ENCODE assay signal across 21 cellular contexts in genomic region chr5:75616286-75616810, GRCh38. TPM values are rescaled to one million over a fixed set of nuclear protein-coding genes. Genes with fewer than 3 reads are reported as not detected.
DNase-seq lines count a peak whose midpoint lies in the region; ATAC-seq and TF ChIP-seq lines count a peak whose summit lies in the region.
"Had no signal": no experiment of that assay in that cellular context is flagged by ENCODE, and none has a peak within 500 bp of the region (broad histone marks: within the 10 kb centered on the region; RNA-seq: fewer than 3 reads in every experiment).

No MANE protein-coding gene starts in this region.

- intact Hi-C loops in Caco-2 (cut with micrococcal nuclease; ENCODE audit: unreplicated experiment) (loop anchor here (2.0 to 5.0 kb wide), 2 partner anchors 54 to 94 kb away; no protein-coding TSS in a partner anchor), mucosa of descending colon (cut with DNase I, micrococcal nuclease) (no loop called here)

- H3K9me3 Mint-ChIP-seq in Caco-2 (ENCODE audit: unreplicated experiment) (no peaks in the 10 kb centered on the region), osteocyte (ENCODE audit: unreplicated experiment) (no peaks in the 10 kb centered on the region)
- H3K9me3 Mint-ChIP-seq: natural killer cell treated with Interleukin-12 subunit alpha and Interleukin-12 subunit beta and Interleukin-15 and Interleukin-18, amount 100 ng/mL, for 72 hours had no signal

- H3K36me3 ChIP-seq in Caco-2 (ENCODE audit: control insufficient read depth, insufficient read depth, low read length), result no peaks in the 10 kb centered on the region
- H3K36me3 ChIP-seq in adipocyte (ENCODE audit: control insufficient read depth, insufficient read depth, low read length, severe bottlenecking), result peaks cover 6% of the 10 kb centered on the region
- H3K36me3 ChIP-seq in hepatocyte (replicated peaks; ENCODE audit: insufficient read depth, low read depth), result no peaks in the 10 kb centered on the region
- H3K36me3 ChIP-seq in osteoblast (ENCODE audit: insufficient read depth, low read length), result no peaks in the 10 kb centered on the region
- H3K36me3 ChIP-seq in mucosa of descending colon (ENCODE audit: low read depth), result no peaks in the 10 kb centered on the region
- H3K36me3 ChIP-seq: HAP-1 had no signal

- H3K27ac ChIP-seq in hepatocyte (peak overlapping the region; percentile 50), osteoblast (ENCODE audit: low read depth, low read length) (no peak overlapping the region)
- H3K27ac ChIP-seq: body of pancreas, coronary artery had no signal

- H3K4me2 ChIP-seq in hepatocyte (peak overlapping the region; percentile 55), osteoblast (ENCODE audit: insufficient read depth, low read length) (no peak overlapping the region)

- H3K27me3 ChIP-seq in Caco-2 (replicated peaks; ENCODE audit: control insufficient read depth, insufficient read depth, low read length) (no peaks in the 10 kb centered on the region), adipocyte (replicated peaks; ENCODE audit: control insufficient read depth, insufficient read depth, low read length) (no peaks in the 10 kb centered on the region), hepatocyte (no peaks in the 10 kb centered on the region), osteoblast (ENCODE audit: insufficient read depth, low read length) (no peaks in the 10 kb centered on the region)
- H3K27me3 ChIP-seq: body of pancreas had no signal

- no peak overlapping the region for H3K27ac Mint-ChIP-seq in Caco-2 (ENCODE audit: unreplicated experiment)
- no peak overlapping the region for H3K27ac Mint-ChIP-seq in osteocyte (ENCODE audit: unreplicated experiment)
- H3K27ac Mint-ChIP-seq: activated naive CD4-positive, alpha-beta T cell treated with anti-CD3 and anti-CD28 coated beads, Interleukin-2, amount 50 U/mL, for 72 hours; natural killer cell treated with Interleukin-12 subunit alpha and Interleukin-12 subunit beta and Interleukin-15 and Interleukin-18, amount 100 ng/mL, for 72 hours had no signal

- no peaks in the 10 kb centered on the region for H3K9me2 ChIP-seq in hepatocyte (replicated peaks; ENCODE audit: insufficient read depth)

- H3K4me1 ChIP-seq in Caco-2 (peaks cover 91% of the 10 kb centered on the region), adipocyte (ENCODE audit: control insufficient read depth, insufficient read depth, low read length) (peaks cover 23% of the 10 kb centered on the region), hepatocyte (ENCODE audit: insufficient read depth) (peaks cover 43% of the 10 kb centered on the region), osteoblast (ENCODE audit: insufficient read depth, low read length) (peaks cover 12% of the 10 kb centered on the region), mucosa of descending colon (ENCODE audit: low read depth) (peaks cover 38% of the 10 kb centered on the region)

- H2AFZ ChIP-seq in hepatocyte (no peak overlapping the region), osteoblast (ENCODE audit: low read length) (no peak overlapping the region)

- peak overlapping the region; percentile 59 for H3K9ac ChIP-seq in adipocyte (ENCODE audit: low read length)

- POLR2A ChIA-PET in Caco-2 (lab: Charles Lee), result no interaction called here

- CTCF ChIA-PET in Caco-2 (lab: Charles Lee), result interaction anchor here (1.7 kb wide), 1 partner anchor 65 kb away, joined by 3 read pairs; no protein-coding TSS in a partner anchor

- H4K20me1 ChIP-seq in hepatocyte (ENCODE audit: insufficient read depth, poor library complexity, severe bottlenecking), result no peaks in the 10 kb centered on the region
- no peaks in the 10 kb centered on the region for H4K20me1 ChIP-seq in osteoblast (ENCODE audit: insufficient read depth, low read length)

- BruUV-seq in Caco-2 (replicated peaks; lab: Mats Ljungman, UMichigan), result no TSS peak

- DNase-seq in Caco-2 (no peak), adipocyte (ENCODE audit: low read depth) (peak; percentile 43), hepatocyte (ENCODE audit: low spot score) (no peak), osteoblast (ENCODE audit: insufficient read length, low spot score, missing footprints) (peak; percentile 88), NCI-H1417 (lab: John Stamatoyannopoulos, UW) (no peak), osteocyte (ENCODE audit: extremely low spot score, unreplicated experiment) (no peak), mucosa of descending colon (no peak), NCI-H345 (lab: John Stamatoyannopoulos, UW) (no peak)
- DNase-seq: activated CD4-positive, alpha-beta T cell treated with anti-CD3 and anti-CD28 coated beads for 4 hours; body of pancreas; hypothalamus; NCI-H1105 treated with DMSO at 0.1 percent for 48 hours; RPMI8226; stimulated activated CD4-positive, alpha-beta T cell treated with anti-CD3 and anti-CD28 coated beads, Interleukin-4, amount 100 ng/mL, for 4 hours; T-helper 9 cell had no signal

- H3K4me1 Mint-ChIP-seq in Caco-2 (ENCODE audit: low read depth, unreplicated experiment), result peaks cover 43% of the 10 kb centered on the region
- peaks cover 31% of the 10 kb centered on the region for H3K4me1 Mint-ChIP-seq in osteocyte (ENCODE audit: unreplicated experiment)

- 36% methylated on average over 4 of the region's 4 CpGs for WGBS in hepatocyte (ENCODE audit: low lambda C conversion rate, missing lambda C conversion rate)

- peak overlapping the region; percentile 58 for H3K4me3 Mint-ChIP-seq in Caco-2 (ENCODE audit: unreplicated experiment)
- no peak overlapping the region for H3K4me3 Mint-ChIP-seq in osteocyte (ENCODE audit: unreplicated experiment)
- H3K4me3 Mint-ChIP-seq: natural killer cell treated with Interleukin-12 subunit alpha and Interleukin-12 subunit beta and Interleukin-15 and Interleukin-18, amount 100 ng/mL, for 72 hours had no signal

- no peak for ATAC-seq in mucosa of descending colon
- ATAC-seq: activated naive CD4-positive, alpha-beta T cell treated with anti-CD3 and anti-CD28 coated beads, Interleukin-2, amount 50 U/mL, for 72 hours; body of pancreas; natural killer cell treated with Interleukin-12 subunit alpha and Interleukin-12 subunit beta and Interleukin-15 and Interleukin-18, amount 100 ng/mL, for 72 hours had no signal

- no peaks in the 10 kb centered on the region for H3K27me3 Mint-ChIP-seq in Caco-2 (ENCODE audit: insufficient read depth, unreplicated experiment)
- no peaks in the 10 kb centered on the region for H3K27me3 Mint-ChIP-seq in osteocyte (ENCODE audit: unreplicated experiment)
- H3K27me3 Mint-ChIP-seq: natural killer cell treated with Interleukin-12 subunit alpha and Interleukin-12 subunit beta and Interleukin-15 and Interleukin-18, amount 100 ng/mL, for 72 hours had no signal

- H3K79me2 ChIP-seq in hepatocyte (no peaks in the 10 kb centered on the region), osteoblast (ENCODE audit: insufficient read depth, low read length) (no peaks in the 10 kb centered on the region)

- H3K4me3 ChIP-seq in Caco-2 (ENCODE audit: low read depth, low read length) (no peak overlapping the region), adipocyte (ENCODE audit: low read length) (peak overlapping the region; percentile 31), hepatocyte (no peak overlapping the region), osteoblast (ENCODE audit: insufficient read depth, low read length) (no peak overlapping the region), mucosa of descending colon (no peak overlapping the region)
- H3K4me3 ChIP-seq: body of pancreas, coronary artery, HAP-1 had no signal

- no peaks in the 10 kb centered on the region for H3K36me3 Mint-ChIP-seq in Caco-2 (ENCODE audit: insufficient read depth, unreplicated experiment)
- H3K36me3 Mint-ChIP-seq in osteocyte (ENCODE audit: unreplicated experiment), result no peaks in the 10 kb centered on the region
- H3K36me3 Mint-ChIP-seq: activated naive CD4-positive, alpha-beta T cell treated with anti-CD3 and anti-CD28 coated beads, Interleukin-2, amount 50 U/mL, for 72 hours; natural killer cell treated with Interleukin-12 subunit alpha and Interleukin-12 subunit beta and Interleukin-15 and Interleukin-18, amount 100 ng/mL, for 72 hours had no signal

- H3K9me3 ChIP-seq in Caco-2 (no peaks in the 10 kb centered on the region), adipocyte (ENCODE audit: control insufficient read depth, low read length) (no peaks in the 10 kb centered on the region), hepatocyte (ENCODE audit: low read depth) (no peaks in the 10 kb centered on the region), osteoblast (ENCODE audit: low read depth, low read length) (no peaks in the 10 kb centered on the region), mucosa of descending colon (no peaks in the 10 kb centered on the region)
- H3K9me3 ChIP-seq: body of pancreas, HAP-1 had no signal

- TF ChIP-seq CTCF in Caco-2 (IDR thresholded peaks at IDR 0.05; ENCODE audit: insufficient read depth in 1 of 2, low read depth in 1 of 2, low read length in 1 of 2, severe bottlenecking in 1 of 2, unreplicated experiment in 1 of 2) (no peak), hepatocyte (IDR thresholded peaks at IDR 0.05; ENCODE audit: poor library complexity) (no peak), osteoblast (IDR thresholded peaks at IDR 0.05; ENCODE audit: extremely low read depth, low read depth, low read length) (no peak), osteocyte (IDR thresholded peaks at IDR 0.05) (no peak), mucosa of descending colon (IDR thresholded peaks at IDR 0.05) (no peak)

RNA-seq across cellular contexts. Expression of gene ANKDD1B, which starts 5.1 kb away (rescaled TPM):
- total RNA-seq in Caco-2 (2022), result 0.63 and 0.88 TPM in 2 replicates
- total RNA-seq in hepatocyte, result 1.4 and 4.7 TPM in 2 replicates
- 0.71 and 2.3 TPM in 2 replicates for polyA plus RNA-seq in hepatocyte
- 0.59 and 0.72 TPM in 2 replicates for total RNA-seq in osteoblast
- total RNA-seq in osteocyte, result 0.63 and 0.67 TPM in 2 replicates
- total RNA-seq in mucosa of descending colon, result 1 to 10 TPM; 4.0 to 9.2 (median 8.0) TPM
- total RNA-seq: A172, NCI-H460 had no signal

Comparison
In these comparisons a context has a peak if more than half of its experiments do, and no peak if none do; other contexts are left out.
1. DNase-seq: peak in adipocyte (single experiment) and osteoblast (single experiment); none in Caco-2 (0 of 2), hepatocyte (single experiment), NCI-H1417 (0 of 3), osteocyte (single experiment), mucosa of descending colon (0 of 3) and NCI-H345 (single experiment).